In genomic region chr5:140018517-140018916, GRCh38 we compare ENCODE assay signal across 23 cellular contexts. TPM values are rescaled to one million over a fixed set of nuclear protein-coding genes. Genes with fewer than 3 reads are reported as not detected.
"Had no signal": no experiment of that assay in that cellular context is flagged by ENCODE, and none has a peak within 500 bp of the region (broad histone marks: within the 10 kb centered on the region; RNA-seq: fewer than 3 reads in every experiment).

No MANE protein-coding gene starts in this region.

- H3K27ac Mint-ChIP-seq: activated CD8-positive, alpha-beta T cell treated with anti-CD3 and anti-CD28 coated beads, Interleukin-2, amount 10 ng/mL, durations not matched to agents 7 days and 5 days; activated naive CD4-positive, alpha-beta T cell treated with anti-CD3 and anti-CD28 coated beads, Interleukin-2, amount 50 U/mL, for 72 hours; activated naive CD8-positive, alpha-beta T cell treated with anti-CD3 and anti-CD28 coated beads, Interleukin-2, amount 50 U/mL, for 24 hours; brain; IgD-negative memory B cell; T-helper 1 cell treated with Interleukin-12 subunit alpha and Interleukin-12 subunit beta and Interleukin-4 antibody, amounts not matched to agents 30 μg/mL and 1 μg/mL, for 36 hours had no signal

- H3K4me3 ChIP-seq: Peyer's patch had no signal

- ATAC-seq: activated CD4-positive, CD25-positive, alpha-beta regulatory T cell treated with anti-CD3 and anti-CD28 coated beads, Interleukin-2, amount 50 U/mL, for 24 hours; activated CD8-positive, alpha-beta T cell treated with anti-CD3 and anti-CD28 coated beads, Interleukin-2, amount 10 ng/mL, durations not matched to agents 7 days and 5 days; activated naive CD4-positive, alpha-beta T cell treated with anti-CD3 and anti-CD28 coated beads, Interleukin-2, amount 50 U/mL, for 72 hours; activated naive CD8-positive, alpha-beta T cell treated with anti-CD3 and anti-CD28 coated beads, Interleukin-2, amount 50 U/mL, for 24 hours had no signal

- H3K9me3 Mint-ChIP-seq: activated naive CD4-positive, alpha-beta T cell treated with anti-CD3 and anti-CD28 coated beads, Interleukin-2, amount 50 U/mL, for 72 hours; activated naive CD8-positive, alpha-beta T cell treated with anti-CD3 and anti-CD28 coated beads, Interleukin-2, amount 50 U/mL, for 24 hours; brain; IgD-negative memory B cell; T-helper 1 cell treated with Interleukin-12 subunit alpha and Interleukin-12 subunit beta and Interleukin-4 antibody, amounts not matched to agents 30 μg/mL and 1 μg/mL, for 36 hours had no signal

- H3K4me3 Mint-ChIP-seq: activated CD8-positive, alpha-beta T cell treated with anti-CD3 and anti-CD28 coated beads, Interleukin-2, amount 10 ng/mL, durations not matched to agents 7 days and 5 days; activated naive CD8-positive, alpha-beta T cell treated with anti-CD3 and anti-CD28 coated beads, Interleukin-2, amount 50 U/mL, for 24 hours; brain; IgD-negative memory B cell; T-helper 1 cell treated with Interleukin-12 subunit alpha and Interleukin-12 subunit beta and Interleukin-4 antibody, amounts not matched to agents 30 μg/mL and 1 μg/mL, for 36 hours had no signal

- H3K36me3 ChIP-seq: Peyer's patch had no signal

- H3K4me1 Mint-ChIP-seq: activated naive CD8-positive, alpha-beta T cell treated with anti-CD3 and anti-CD28 coated beads, Interleukin-2, amount 50 U/mL, for 24 hours; brain; IgD-negative memory B cell had no signal

- H3K27me3 Mint-ChIP-seq: brain had no signal

- H3K4me1 ChIP-seq: Peyer's patch had no signal

- H3K36me3 Mint-ChIP-seq: activated naive CD4-positive, alpha-beta T cell treated with anti-CD3 and anti-CD28 coated beads, Interleukin-2, amount 50 U/mL, for 72 hours; brain; IgD-negative memory B cell had no signal

- H3K27me3 ChIP-seq: Peyer's patch had no signal

- H3K9me3 ChIP-seq: Peyer's patch had no signal

- H3K27ac ChIP-seq: Peyer's patch, RWPE1 had no signal

- DNase-seq: activated CD4-positive, alpha-beta T cell treated with anti-CD3 and anti-CD28 coated beads for 4 hours; activated CD8-positive, alpha-beta memory T cell treated with anti-CD3 and anti-CD28 coated beads, Interleukin-2, amount 50 U/mL, for 48 hours; activated CD8-positive, alpha-beta T cell treated with anti-CD3 and anti-CD28 coated beads, Interleukin-2, amount 10 ng/mL, durations not matched to agents 7 days and 5 days; activated effector memory CD4-positive, alpha-beta T cell treated with anti-CD3 and anti-CD28 coated beads, Interleukin-2, amount 50 U/mL, for 16 hours; activated naive CD4-positive, alpha-beta T cell treated with Interleukin-2 at 50 U/mL for 16 hours; activated naive CD8-positive, alpha-beta T cell treated with anti-CD3 and anti-CD28 coated beads, Interleukin-2, amount 50 U/mL, for 24 hours; activated T-cell treated with anti-CD3 and anti-CD28 coated beads, Interleukin-2, amount 50 U/mL, for 1 hour; amygdala; KG1; NCI-H1092; NCI-H1417 treated with DMSO at 0.1 percent for 48 hours; NCI-H187; NCI-H2081; NCI-H510A treated with DMSO at 0.1 percent for 48 hours; Peyer's patch; SHP77 treated with DMSO at 0.1 percent for 48 hours had no signal

RNA-seq across cellular contexts. Expression of gene NRG2, which starts 24.6 kb away (rescaled TPM):
- total RNA-seq: activated CD8-positive, alpha-beta T cell treated with anti-CD3 and anti-CD28 coated beads, Interleukin-2, amount 10 ng/mL, durations not matched to agents 7 days and 5 days; LHCN-M2 had no signal
- polyA plus RNA-seq: IgD-negative memory B cell had no signal
